Comparison of ENCODE assay signal across 16 cellular contexts in genomic region chr3:157078131-157078835, GRCh38.
DNase-seq lines count a peak whose midpoint lies in the region; ATAC-seq lines count a peak whose summit lies in the region.
"Had no signal": no experiment of that assay in that cellular context is flagged by ENCODE, and none has a peak within 500 bp of the region (broad histone marks: within the 10 kb centered on the region; RNA-seq: fewer than 3 reads in every experiment).

No MANE protein-coding gene starts in this region.

- in situ Hi-C loops in GM23248 (cut with MboI), result loop anchor here (25.0 kb wide), 2 partner anchors 541 to 941 kb away; no protein-coding TSS in a partner anchor

- no peak overlapping the region for H3K4me3 ChIP-seq in GM23248
- H3K4me3 ChIP-seq in adipocyte (ENCODE audit: low read length), result peak overlapping the region; percentile 17
- no peak overlapping the region for H3K4me3 ChIP-seq in rectal smooth muscle tissue (ENCODE audit: low read length)

- H3F3A ChIP-seq in GM23248 (ENCODE audit: insufficient read depth), result peaks cover 20% of the 10 kb centered on the region

- H3K9me2 ChIP-seq in GM23248 (ENCODE audit: insufficient read depth), result no peaks in the 10 kb centered on the region

- no peaks in the 10 kb centered on the region for H3K79me2 ChIP-seq in GM23248 (ENCODE audit: insufficient read depth)

- WGBS in GM23248 (ENCODE audit: low coverage in 1 of 2, low lambda C conversion rate in 2 of 2, missing lambda C conversion rate in 2 of 2), 2 experiments, result 70 to 71% methylated on average over 5 of the region's 5 CpGs

- DNase-seq in DMS 273 (lab: John Stamatoyannopoulos, UW; ENCODE audit: unreplicated experiment) (peak; percentile 32), DMS 273 treated with DMSO at 0.1 percent for 48 hours (lab: John Stamatoyannopoulos, UW) (no peak), GM23248 (peak; percentile 62), adipocyte (ENCODE audit: low read depth) (no peak), NCI-H2107 (lab: John Stamatoyannopoulos, UW) (no peak), AG20443 (ENCODE audit: low spot score) (no peak)
- DNase-seq: activated CD8-positive, alpha-beta T cell treated with anti-CD3 and anti-CD28 coated beads for 36 hours; activated naive CD4-positive, alpha-beta T cell treated with Interleukin-2 at 50 U/mL for 16 hours; COR-L47; NCI-H1105; NCI-H446 treated with DMSO at 0.1 percent for 48 hours; stimulated activated naive CD8-positive, alpha-beta T cell treated with anti-CD3 and anti-CD28 coated beads, Interleukin-15, amount 100 ng/mL, for 72 hours had no signal

- H3K27ac ChIP-seq in GM23248, result peak overlapping the region; percentile 55
- H3K27ac ChIP-seq in rectal smooth muscle tissue (ENCODE audit: low read depth, low read length), result peak overlapping the region; percentile 55
- H3K27ac ChIP-seq: 22Rv1, RWPE1 had no signal

- no peaks in the 10 kb centered on the region for H4K20me1 ChIP-seq in GM23248 (ENCODE audit: insufficient read depth)

- no peak for ATAC-seq in GM18858 (IDR thresholded peaks at IDR 0.05; ENCODE audit: unreplicated experiment)
- ATAC-seq: activated CD8-positive, alpha-beta T cell treated with anti-CD3 and anti-CD28 coated beads for 36 hours; stimulated activated naive CD8-positive, alpha-beta T cell treated with anti-CD3 and anti-CD28 coated beads, Interleukin-15, amount 100 ng/mL, for 72 hours had no signal

- H3K27me3 ChIP-seq in GM23248 (replicated peaks; ENCODE audit: insufficient read depth), result no peaks in the 10 kb centered on the region
- no peaks in the 10 kb centered on the region for H3K27me3 ChIP-seq in adipocyte (replicated peaks; ENCODE audit: control insufficient read depth, insufficient read depth, low read length)
- no peaks in the 10 kb centered on the region for H3K27me3 ChIP-seq in rectal smooth muscle tissue (ENCODE audit: control insufficient read depth, insufficient read depth, low read length)

- H3K36me3 ChIP-seq in GM23248 (ENCODE audit: low read depth), result no peaks in the 10 kb centered on the region
- H3K36me3 ChIP-seq in adipocyte (ENCODE audit: control insufficient read depth, insufficient read depth, low read length, severe bottlenecking), result no peaks in the 10 kb centered on the region
- no peaks in the 10 kb centered on the region for H3K36me3 ChIP-seq in rectal smooth muscle tissue (ENCODE audit: control insufficient read depth, insufficient read depth, low read length)

- peaks cover 57% of the 10 kb centered on the region for H3K4me1 ChIP-seq in GM23248 (ENCODE audit: insufficient read depth)
- peaks cover 53% of the 10 kb centered on the region for H3K4me1 ChIP-seq in adipocyte (ENCODE audit: control insufficient read depth, insufficient read depth, low read length)
- peaks cover 34% of the 10 kb centered on the region for H3K4me1 ChIP-seq in rectal smooth muscle tissue (ENCODE audit: control insufficient read depth, insufficient read depth, low read length)

- H3K9ac ChIP-seq in GM23248 (peak overlapping the region; percentile 40), adipocyte (ENCODE audit: low read length) (no peak overlapping the region), rectal smooth muscle tissue (ENCODE audit: low read length) (no peak overlapping the region)

- H2AFZ ChIP-seq in GM23248, result peak overlapping the region; percentile 24

- no peak overlapping the region for H3K4me2 ChIP-seq in GM23248 (ENCODE audit: unreplicated experiment)

- H3K9me3 ChIP-seq in GM23248 (ENCODE audit: low read depth) (no peaks in the 10 kb centered on the region), adipocyte (ENCODE audit: control insufficient read depth, low read length) (no peaks in the 10 kb centered on the region)

Comparison
In these comparisons a context has a peak if more than half of its experiments do, and no peak if none do; other contexts are left out.
1. DNase-seq: peak in DMS 273 (single experiment) and GM23248 (single experiment); none in DMS 273 treated with DMSO at 0.1 percent for 48 hours (single experiment), adipocyte (single experiment), NCI-H2107 (single experiment) and AG20443 (single experiment).